ENCODE assay signal across 22 cellular contexts in the genomic region with DNA sequence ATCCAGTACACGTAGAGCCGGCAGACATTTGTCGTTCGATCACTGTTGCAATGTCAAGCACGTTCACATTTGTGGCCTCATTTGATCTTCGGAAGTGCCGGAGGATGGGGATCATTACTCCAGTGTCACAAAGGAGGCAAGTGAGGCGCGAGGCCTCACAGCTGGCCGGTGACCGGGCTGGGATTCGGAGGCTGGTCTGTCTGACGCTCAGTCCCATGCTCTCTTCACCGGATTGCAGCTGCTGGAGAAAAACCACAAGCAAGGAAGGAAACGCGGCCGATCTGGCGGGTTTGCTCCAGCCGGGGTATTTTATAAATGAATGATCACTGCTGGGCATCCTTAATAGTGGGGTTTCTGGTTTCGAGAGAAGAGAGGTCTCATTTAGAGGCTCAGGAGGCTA.
"Had no signal": no experiment of that assay in that cellular context is flagged by ENCODE, and none has a peak within 500 bp of the region (broad histone marks: within the 10 kb centered on the region; RNA-seq: fewer than 3 reads in every experiment).

No MANE protein-coding gene starts in this region.

- DNase-seq: activated CD4-positive, alpha-beta memory T cell treated with anti-CD3 and anti-CD28 coated beads for 36 hours; activated CD4-positive, alpha-beta T cell treated with anti-CD3 and anti-CD28 coated beads for 48 hours; activated CD8-positive, alpha-beta memory T cell treated with anti-CD3 and anti-CD28 coated beads, Interleukin-2, amount 50 U/mL, for 4 hours; activated effector memory CD4-positive, alpha-beta T cell treated with anti-CD3 and anti-CD28 coated beads, Interleukin-2, amount 50 U/mL, for 16 hours; activated naive CD4-positive, alpha-beta T cell treated with anti-CD3 and anti-CD28 coated beads for 36 hours; activated naive CD8-positive, alpha-beta T cell treated with anti-CD3 and anti-CD28 coated beads, Interleukin-2, amount 10 ng/mL, durations not matched to agents 7 days and 5 days; activated T-cell treated with anti-CD3 and anti-CD28 coated beads, Interleukin-2, amount 50 U/mL, for 1 hour; brain microvascular endothelial cell; endodermal cell; foreskin fibroblast; heart left ventricle; pancreas; sigmoid colon; small intestine; stimulated activated CD4-positive, alpha-beta T cell treated with anti-CD3 and anti-CD28 coated beads, Interleukin-4, amount 100 ng/mL, for 24 hours; stimulated activated naive CD8-positive, alpha-beta T cell treated with anti-CD3 and anti-CD28 coated beads, Interleukin-15, amount 100 ng/mL, for 72 hours; uterus; WERI-Rb-1 had no signal

- ATAC-seq: activated CD4-positive, CD25-positive, alpha-beta regulatory T cell treated with anti-CD3 and anti-CD28 coated beads, Interleukin-2, amount 50 U/mL, for 24 hours; esophagus mucosa; heart left ventricle; left lobe of liver; pancreas; stimulated activated memory B cell treated with anti-CD40 and anti-IgM and Interleukin-4, amounts not matched to agents 10 μg/mL and 1 μg/mL and 100 μg/mL, for 72 hours; stimulated activated naive CD8-positive, alpha-beta T cell treated with anti-CD3 and anti-CD28 coated beads, Interleukin-15, amount 100 ng/mL, for 72 hours had no signal
